ENCODE assay signal across 3 cellular contexts in the genomic region with DNA sequence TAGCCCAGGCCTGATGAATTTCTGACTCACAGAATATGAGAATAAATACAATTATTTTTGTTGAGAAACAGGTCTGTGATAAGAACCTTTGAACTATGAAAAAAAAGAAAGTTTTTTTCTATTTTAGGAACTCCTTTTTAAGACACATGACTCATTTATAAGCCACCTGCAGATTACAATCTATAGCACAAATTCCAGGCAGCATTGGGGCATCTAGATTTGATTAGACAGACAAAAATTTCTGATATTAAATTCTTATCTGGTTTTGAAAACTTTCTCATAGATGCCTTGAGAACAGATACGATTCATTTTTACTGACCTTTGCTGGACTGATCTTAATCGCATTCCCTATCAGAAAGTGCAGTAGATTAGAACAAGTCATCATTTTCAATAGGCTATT.
A peak's percentile ranks its signal among the peaks of the same experiment; 100 is the strongest.
TF ChIP-seq lines count a peak whose summit lies in the region.

No MANE protein-coding gene starts in this region.

TF ChIP-seq in SK-N-SH treated with all-trans-retinoic acid at 6 μM for 48 hours, 23 proteins besides CTCF, POLR2A, EP300 and RAD21:
- TF ChIP-seq, protein P1, sequence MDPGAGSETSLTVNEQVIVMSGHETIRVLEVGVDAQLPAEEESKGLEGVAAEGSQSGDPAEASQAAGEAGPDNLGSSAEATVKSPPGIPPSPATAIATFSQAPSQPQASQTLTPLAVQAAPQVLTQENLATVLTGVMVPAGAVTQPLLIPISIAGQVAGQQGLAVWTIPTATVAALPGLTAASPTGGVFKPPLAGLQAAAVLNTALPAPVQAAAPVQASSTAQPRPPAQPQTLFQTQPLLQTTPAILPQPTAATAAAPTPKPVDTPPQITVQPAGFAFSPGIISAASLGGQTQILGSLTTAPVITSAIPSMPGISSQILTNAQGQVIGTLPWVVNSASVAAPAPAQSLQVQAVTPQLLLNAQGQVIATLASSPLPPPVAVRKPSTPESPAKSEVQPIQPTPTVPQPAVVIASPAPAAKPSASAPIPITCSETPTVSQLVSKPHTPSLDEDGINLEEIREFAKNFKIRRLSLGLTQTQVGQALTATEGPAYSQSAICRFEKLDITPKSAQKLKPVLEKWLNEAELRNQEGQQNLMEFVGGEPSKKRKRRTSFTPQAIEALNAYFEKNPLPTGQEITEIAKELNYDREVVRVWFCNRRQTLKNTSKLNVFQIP (CRISPR knock-in tag; IDR thresholded peaks at IDR 0.05; ENCODE audit: borderline replicate concordance, low read depth) = no peak
- TF ChIP-seq CSDC2 (CRISPR knock-in tag; IDR thresholded peaks at IDR 0.05) = no peak
- TF ChIP-seq, protein P2, sequence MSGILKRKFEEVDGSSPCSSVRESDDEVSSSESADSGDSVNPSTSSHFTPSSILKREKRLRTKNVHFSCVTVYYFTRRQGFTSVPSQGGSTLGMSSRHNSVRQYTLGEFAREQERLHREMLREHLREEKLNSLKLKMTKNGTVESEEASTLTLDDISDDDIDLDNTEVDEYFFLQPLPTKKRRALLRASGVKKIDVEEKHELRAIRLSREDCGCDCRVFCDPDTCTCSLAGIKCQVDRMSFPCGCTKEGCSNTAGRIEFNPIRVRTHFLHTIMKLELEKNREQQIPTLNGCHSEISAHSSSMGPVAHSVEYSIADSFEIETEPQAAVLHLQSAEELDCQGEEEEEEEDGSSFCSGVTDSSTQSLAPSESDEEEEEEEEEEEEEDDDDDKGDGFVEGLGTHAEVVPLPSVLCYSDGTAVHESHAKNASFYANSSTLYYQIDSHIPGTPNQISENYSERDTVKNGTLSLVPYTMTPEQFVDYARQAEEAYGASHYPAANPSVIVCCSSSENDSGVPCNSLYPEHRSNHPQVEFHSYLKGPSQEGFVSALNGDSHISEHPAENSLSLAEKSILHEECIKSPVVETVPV (CRISPR knock-in tag; IDR thresholded peaks at IDR 0.05) = no peak
- TF ChIP-seq BACH2 (CRISPR knock-in tag; IDR thresholded peaks at IDR 0.05; ENCODE audit: borderline replicate concordance) = no peak
- no peak for TF ChIP-seq ZFP30 (CRISPR knock-in tag; IDR thresholded peaks at IDR 0.05)
- TF ChIP-seq ISL1 (CRISPR knock-in tag; IDR thresholded peaks at IDR 0.05) = peak; percentile 82

TF ChIP-seq in SK-N-SH, 30 proteins besides CTCF, POLR2A, EP300 and RAD21:
- TF ChIP-seq NRF1 (IDR thresholded peaks at IDR 0.05; ENCODE audit: low read depth, low read length) (no peak), FOXM1 (IDR thresholded peaks at IDR 0.05; ENCODE audit: low read depth) (no peak), MXI1 (IDR thresholded peaks at IDR 0.05; ENCODE audit: low read depth, low read length) (no peak), SMC3 (IDR thresholded peaks at IDR 0.05; ENCODE audit: low read depth, low read length) (no peak), RXRA (IDR thresholded peaks at IDR 0.05; ENCODE audit: borderline replicate concordance, low read depth) (no peak), RFX5 (IDR thresholded peaks at IDR 0.05; ENCODE audit: low read length) (no peak), FOXJ3 (CRISPR knock-in tag; IDR thresholded peaks at IDR 0.05) (no peak), TEAD4 (IDR thresholded peaks at IDR 0.05; ENCODE audit: borderline replicate concordance, insufficient read depth) (no peak), TAF1 (IDR thresholded peaks at IDR 0.05; ENCODE audit: borderline replicate concordance, low read depth, low read length) (no peak), SIN3A (IDR thresholded peaks at IDR 0.05; ENCODE audit: borderline replicate concordance, low read depth, low read length) (no peak), JUND (IDR thresholded peaks at IDR 0.05) (no peak), NFIC (IDR thresholded peaks at IDR 0.05; ENCODE audit: borderline replicate concordance) (no peak), ELF1 (IDR thresholded peaks at IDR 0.05) (no peak), GATA2 (CRISPR knock-in tag; IDR thresholded peaks at IDR 0.05) (no peak)
- TF ChIP-seq, protein P3, sequence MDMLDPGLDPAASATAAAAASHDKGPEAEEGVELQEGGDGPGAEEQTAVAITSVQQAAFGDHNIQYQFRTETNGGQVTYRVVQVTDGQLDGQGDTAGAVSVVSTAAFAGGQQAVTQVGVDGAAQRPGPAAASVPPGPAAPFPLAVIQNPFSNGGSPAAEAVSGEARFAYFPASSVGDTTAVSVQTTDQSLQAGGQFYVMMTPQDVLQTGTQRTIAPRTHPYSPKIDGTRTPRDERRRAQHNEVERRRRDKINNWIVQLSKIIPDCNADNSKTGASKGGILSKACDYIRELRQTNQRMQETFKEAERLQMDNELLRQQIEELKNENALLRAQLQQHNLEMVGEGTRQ (IDR thresholded peaks at IDR 0.05; ENCODE audit: borderline replicate concordance, low read depth, low read length) = no peak
- TF ChIP-seq, protein P4, sequence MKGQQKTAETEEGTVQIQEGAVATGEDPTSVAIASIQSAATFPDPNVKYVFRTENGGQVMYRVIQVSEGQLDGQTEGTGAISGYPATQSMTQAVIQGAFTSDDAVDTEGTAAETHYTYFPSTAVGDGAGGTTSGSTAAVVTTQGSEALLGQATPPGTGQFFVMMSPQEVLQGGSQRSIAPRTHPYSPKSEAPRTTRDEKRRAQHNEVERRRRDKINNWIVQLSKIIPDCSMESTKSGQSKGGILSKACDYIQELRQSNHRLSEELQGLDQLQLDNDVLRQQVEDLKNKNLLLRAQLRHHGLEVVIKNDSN (IDR thresholded peaks at IDR 0.05; ENCODE audit: borderline replicate concordance, low read depth) = no peak
- TF ChIP-seq, protein P5, sequence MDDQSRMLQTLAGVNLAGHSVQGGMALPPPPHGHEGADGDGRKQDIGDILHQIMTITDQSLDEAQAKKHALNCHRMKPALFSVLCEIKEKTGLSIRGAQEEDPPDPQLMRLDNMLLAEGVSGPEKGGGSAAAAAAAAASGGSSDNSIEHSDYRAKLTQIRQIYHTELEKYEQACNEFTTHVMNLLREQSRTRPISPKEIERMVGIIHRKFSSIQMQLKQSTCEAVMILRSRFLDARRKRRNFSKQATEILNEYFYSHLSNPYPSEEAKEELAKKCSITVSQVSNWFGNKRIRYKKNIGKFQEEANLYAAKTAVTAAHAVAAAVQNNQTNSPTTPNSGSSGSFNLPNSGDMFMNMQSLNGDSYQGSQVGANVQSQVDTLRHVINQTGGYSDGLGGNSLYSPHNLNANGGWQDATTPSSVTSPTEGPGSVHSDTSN (IDR thresholded peaks at IDR 0.05) = no peak
- TF ChIP-seq, protein P6, sequence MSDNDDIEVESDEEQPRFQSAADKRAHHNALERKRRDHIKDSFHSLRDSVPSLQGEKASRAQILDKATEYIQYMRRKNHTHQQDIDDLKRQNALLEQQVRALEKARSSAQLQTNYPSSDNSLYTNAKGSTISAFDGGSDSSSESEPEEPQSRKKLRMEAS (IDR thresholded peaks at IDR 0.05; ENCODE audit: low read depth) = no peak
- TF ChIP-seq, protein P7, sequence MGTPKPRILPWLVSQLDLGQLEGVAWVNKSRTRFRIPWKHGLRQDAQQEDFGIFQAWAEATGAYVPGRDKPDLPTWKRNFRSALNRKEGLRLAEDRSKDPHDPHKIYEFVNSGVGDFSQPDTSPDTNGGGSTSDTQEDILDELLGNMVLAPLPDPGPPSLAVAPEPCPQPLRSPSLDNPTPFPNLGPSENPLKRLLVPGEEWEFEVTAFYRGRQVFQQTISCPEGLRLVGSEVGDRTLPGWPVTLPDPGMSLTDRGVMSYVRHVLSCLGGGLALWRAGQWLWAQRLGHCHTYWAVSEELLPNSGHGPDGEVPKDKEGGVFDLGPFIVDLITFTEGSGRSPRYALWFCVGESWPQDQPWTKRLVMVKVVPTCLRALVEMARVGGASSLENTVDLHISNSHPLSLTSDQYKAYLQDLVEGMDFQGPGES (IDR thresholded peaks at IDR 0.05; ENCODE audit: low read depth, low read length) = no peak
- TF ChIP-seq, protein P8, sequence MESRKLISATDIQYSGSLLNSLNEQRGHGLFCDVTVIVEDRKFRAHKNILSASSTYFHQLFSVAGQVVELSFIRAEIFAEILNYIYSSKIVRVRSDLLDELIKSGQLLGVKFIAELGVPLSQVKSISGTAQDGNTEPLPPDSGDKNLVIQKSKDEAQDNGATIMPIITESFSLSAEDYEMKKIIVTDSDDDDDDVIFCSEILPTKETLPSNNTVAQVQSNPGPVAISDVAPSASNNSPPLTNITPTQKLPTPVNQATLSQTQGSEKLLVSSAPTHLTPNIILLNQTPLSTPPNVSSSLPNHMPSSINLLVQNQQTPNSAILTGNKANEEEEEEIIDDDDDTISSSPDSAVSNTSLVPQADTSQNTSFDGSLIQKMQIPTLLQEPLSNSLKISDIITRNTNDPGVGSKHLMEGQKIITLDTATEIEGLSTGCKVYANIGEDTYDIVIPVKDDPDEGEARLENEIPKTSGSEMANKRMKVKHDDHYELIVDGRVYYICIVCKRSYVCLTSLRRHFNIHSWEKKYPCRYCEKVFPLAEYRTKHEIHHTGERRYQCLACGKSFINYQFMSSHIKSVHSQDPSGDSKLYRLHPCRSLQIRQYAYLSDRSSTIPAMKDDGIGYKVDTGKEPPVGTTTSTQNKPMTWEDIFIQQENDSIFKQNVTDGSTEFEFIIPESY (IDR thresholded peaks at IDR 0.05; ENCODE audit: borderline replicate concordance, low read depth) = no peak

TF ChIP-seq in GM12878, 131 proteins besides CTCF, POLR2A, EP300 and RAD21:
- TF ChIP-seq NFXL1 (IDR thresholded peaks at IDR 0.05; ENCODE audit: borderline replicate concordance) (no peak), EZH2 (IDR thresholded peaks at IDR 0.05; ENCODE audit: borderline replicate concordance, control insufficient read depth, low read depth, low read length) (no peak), CBX3 (IDR thresholded peaks at IDR 0.05; ENCODE audit: borderline replicate concordance, low read depth) (no peak), MYB (IDR thresholded peaks at IDR 0.05; ENCODE audit: borderline replicate concordance, low read depth, low read length) (no peak), MEF2A (IDR thresholded peaks at IDR 0.05; ENCODE audit: insufficient read depth, low read depth, low read length) (0 out of 2 replicates have a peak, but pooled peaks have one; percentile 31), MTA3 (IDR thresholded peaks at IDR 0.05; ENCODE audit: borderline replicate concordance, low read length) (no peak), ZNF384 (IDR thresholded peaks at IDR 0.05; ENCODE audit: borderline replicate concordance, low read depth, low read length) (no peak), NFIC (IDR thresholded peaks at IDR 0.05; ENCODE audit: low read depth, low read length) (no peak), SREBF1 (IDR thresholded peaks at IDR 0.05; ENCODE audit: low read length) (no peak)
TF ChIP-seq in GM12878: peak in this region for 1.
